ENCODE assay signal across 22 cellular contexts in the genomic region with DNA sequence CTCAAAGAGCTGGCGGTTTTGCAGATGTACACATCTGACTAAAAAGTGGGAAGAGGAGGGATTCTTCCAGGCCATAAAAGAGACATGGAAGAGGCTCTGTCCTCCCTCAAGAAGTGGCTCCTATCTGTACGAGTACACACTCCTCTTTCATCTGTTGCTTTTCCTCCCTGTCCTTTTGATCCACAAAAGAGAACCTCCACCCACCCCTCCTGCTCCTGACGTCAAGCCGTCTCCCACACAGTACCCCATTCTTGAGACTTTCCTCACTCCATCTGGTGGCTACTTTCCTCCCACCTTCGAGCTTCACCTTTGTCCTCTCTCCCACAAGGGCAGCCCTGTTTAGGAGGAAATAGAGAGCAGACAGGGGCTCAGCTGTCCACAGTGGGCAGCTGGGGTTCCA.
"Had no signal": no experiment of that assay in that cellular context is flagged by ENCODE, and none has a peak within 500 bp of the region (broad histone marks: within the 10 kb centered on the region; RNA-seq: fewer than 3 reads in every experiment).

No MANE protein-coding gene starts in this region.

- H3K4me3 Mint-ChIP-seq: activated naive CD4-positive, alpha-beta T cell treated with anti-CD3 and anti-CD28 coated beads, Interleukin-2, amount 50 U/mL, for 24 hours; immature natural killer cell; memory B cell; naive thymus-derived CD8-positive, alpha-beta T cell; stimulated activated naive CD8-positive, alpha-beta T cell treated with anti-CD3 and anti-CD28 coated beads, Interleukin-15, Interleukin-2, amounts not matched to agents 100 ng/mL and 50 ng/mL, for 24 hours; T-helper 17 cell had no signal

- ATAC-seq: gastrocnemius medialis; heart right ventricle; naive thymus-derived CD8-positive, alpha-beta T cell; T-helper 17 cell had no signal

- H3K36me3 ChIP-seq: ascending aorta, breast epithelium, gastrocnemius medialis, heart right ventricle, prostate gland, right atrium auricular region, transverse colon, vagina had no signal

- H3K27ac ChIP-seq: ascending aorta, breast epithelium, coronary artery, gastrocnemius medialis, heart right ventricle, prostate gland, right atrium auricular region, transverse colon, vagina, VCaP had no signal

- H3K27me3 Mint-ChIP-seq: activated naive CD4-positive, alpha-beta T cell treated with anti-CD3 and anti-CD28 coated beads, Interleukin-2, amount 50 U/mL, for 24 hours; memory B cell; naive thymus-derived CD8-positive, alpha-beta T cell; stimulated activated naive CD8-positive, alpha-beta T cell treated with anti-CD3 and anti-CD28 coated beads, Interleukin-15, Interleukin-2, amounts not matched to agents 100 ng/mL and 50 ng/mL, for 24 hours; T-helper 17 cell had no signal

- H3K27me3 ChIP-seq: ascending aorta, breast epithelium, gastrocnemius medialis, heart right ventricle, right atrium auricular region, transverse colon, vagina had no signal

- H3K27ac Mint-ChIP-seq: activated naive CD4-positive, alpha-beta T cell treated with anti-CD3 and anti-CD28 coated beads, Interleukin-2, amount 50 U/mL, for 24 hours; immature natural killer cell; memory B cell; stimulated activated naive CD8-positive, alpha-beta T cell treated with anti-CD3 and anti-CD28 coated beads, Interleukin-15, Interleukin-2, amounts not matched to agents 100 ng/mL and 50 ng/mL, for 24 hours; T-helper 17 cell had no signal

- H3K9me3 Mint-ChIP-seq: activated naive CD4-positive, alpha-beta T cell treated with anti-CD3 and anti-CD28 coated beads, Interleukin-2, amount 50 U/mL, for 24 hours; immature natural killer cell; memory B cell; naive thymus-derived CD8-positive, alpha-beta T cell; stimulated activated naive CD8-positive, alpha-beta T cell treated with anti-CD3 and anti-CD28 coated beads, Interleukin-15, Interleukin-2, amounts not matched to agents 100 ng/mL and 50 ng/mL, for 24 hours had no signal

- H3K4me3 ChIP-seq: ascending aorta, breast epithelium, coronary artery, gastrocnemius medialis, heart right ventricle, prostate gland, right atrium auricular region, transverse colon, vagina had no signal

- H3K4me1 ChIP-seq: ascending aorta, breast epithelium, prostate gland had no signal

- H3K9me3 ChIP-seq: ascending aorta, breast epithelium, gastrocnemius medialis, heart right ventricle, prostate gland, right atrium auricular region, transverse colon, vagina had no signal

- H3K4me1 Mint-ChIP-seq: activated naive CD4-positive, alpha-beta T cell treated with anti-CD3 and anti-CD28 coated beads, Interleukin-2, amount 50 U/mL, for 24 hours; immature natural killer cell; memory B cell; T-helper 17 cell had no signal

- DNase-seq: activated CD4-positive, alpha-beta T cell treated with anti-CD3 and anti-CD28 coated beads for 1 hour; activated CD4-positive, alpha-beta T cell treated with anti-CD3 and anti-CD28 coated beads, Interleukin-2, amount 50 U/mL, for 48 hours; activated gamma-delta T cell; erythroblast; gastrocnemius medialis; heart right ventricle; immature natural killer cell; kidney glomerular epithelial cell; naive thymus-derived CD8-positive, alpha-beta T cell; occipital lobe; T-helper 17 cell; transverse colon had no signal
